1 cellular context compared by ENCODE assay signal in genomic region chr7:23002698-23003097, GRCh38.
TF ChIP-seq lines count a peak whose summit lies in the region.

No MANE protein-coding gene starts in this region.

TF ChIP-seq in K562, 482 proteins besides CTCF, POLR2A, EP300 and RAD21:
- TF ChIP-seq CUX1 (CRISPR knock-in tag; IDR thresholded peaks at IDR 0.05): no peak
- TF ChIP-seq BDP1 (IDR thresholded peaks at IDR 0.05; ENCODE audit: insufficient read depth, insufficient read length): no peak
- no peak for TF ChIP-seq NONO (IDR thresholded peaks at IDR 0.05; ENCODE audit: low read depth in 2 of 2, low read length in 1 of 2)
- TF ChIP-seq, protein P1, sequence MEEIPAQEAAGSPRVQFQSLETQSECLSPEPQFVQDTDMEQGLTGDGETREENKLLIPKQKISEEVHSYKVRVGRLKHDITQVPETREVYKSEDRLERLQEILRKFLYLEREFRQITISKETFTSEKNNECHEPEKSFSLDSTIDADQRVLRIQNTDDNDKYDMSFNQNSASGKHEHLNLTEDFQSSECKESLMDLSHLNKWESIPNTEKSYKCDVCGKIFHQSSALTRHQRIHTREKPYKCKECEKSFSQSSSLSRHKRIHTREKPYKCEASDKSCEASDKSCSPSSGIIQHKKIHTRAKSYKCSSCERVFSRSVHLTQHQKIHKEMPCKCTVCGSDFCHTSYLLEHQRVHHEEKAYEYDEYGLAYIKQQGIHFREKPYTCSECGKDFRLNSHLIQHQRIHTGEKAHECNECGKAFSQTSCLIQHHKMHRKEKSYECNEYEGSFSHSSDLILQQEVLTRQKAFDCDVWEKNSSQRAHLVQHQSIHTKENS (CRISPR knock-in tag; IDR thresholded peaks at IDR 0.05): no peak
- no peak for TF ChIP-seq TBP (optimal IDR thresholded peaks at IDR 0.05; ENCODE audit: low read depth, low read length)
- no peak for TF ChIP-seq L3MBTL2 (IDR thresholded peaks at IDR 0.05)
- TF ChIP-seq MTA1 (IDR thresholded peaks at IDR 0.05; ENCODE audit: borderline replicate concordance): no peak
- no peak for TF ChIP-seq POLR3A (IDR thresholded peaks at IDR 0.05; ENCODE audit: borderline replicate concordance, extremely low read depth, insufficient read depth, insufficient read length)
TF ChIP-seq in K562: peak in this region for 0.
